In genomic region chr15:66592505-66593218, GRCh38 we compare ENCODE assay signal across 25 cellular contexts. TPM values are rescaled to one million over a fixed set of nuclear protein-coding genes. Genes with fewer than 3 reads are reported as not detected.
DNase-seq lines count a peak whose midpoint lies in the region; ATAC-seq and TF ChIP-seq lines count a peak whose summit lies in the region.
"Had no signal": no experiment of that assay in that cellular context is flagged by ENCODE, and none has a peak within 500 bp of the region (broad histone marks: within the 10 kb centered on the region; RNA-seq: fewer than 3 reads in every experiment).

No MANE protein-coding gene starts in this region.

- H3K27me3 ChIP-seq in cardiac muscle cell, result no peaks in the 10 kb centered on the region
- H3K27me3 ChIP-seq in brain microvascular endothelial cell (replicated peaks), result no peaks in the 10 kb centered on the region
- peaks cover 0 to 10% (median 0%) of the 10 kb centered on the region in 3 donors for H3K27me3 ChIP-seq in stomach
- H3K27me3 ChIP-seq: heart left ventricle, SJSA1, upper lobe of left lung had no signal

- TF ChIP-seq EP300 in stomach (IDR thresholded peaks at IDR 0.05), result no peak

- intact Hi-C loops in Right ventricle myocardium superior (cut with DNase I) (no loop called here), left colon (cut with DNase I, micrococcal nuclease) (no loop called here), stomach (cut with DNase I; ENCODE audit: low total_unique reads) (no loop called here)

- H3K9me3 ChIP-seq in cardiac muscle cell (ENCODE audit: low read depth) (no peaks in the 10 kb centered on the region), stomach (no peaks in the 10 kb centered on the region)
- H3K9me3 ChIP-seq: heart left ventricle, SJSA1, upper lobe of left lung had no signal

- H3K4me1 ChIP-seq in cardiac muscle cell (ENCODE audit: low read depth), result peaks cover 34% of the 10 kb centered on the region
- H3K4me1 ChIP-seq in stomach, result peaks cover 0 to 6% (median 0%) of the 10 kb centered on the region in 4 donors
- H3K4me1 ChIP-seq: SJSA1 had no signal

- H3K4me3 ChIP-seq in cardiac muscle cell (no peak overlapping the region), brain microvascular endothelial cell (ENCODE audit: low read depth, low read length) (no peak overlapping the region), stomach (no peak overlapping the region)
- H3K4me3 ChIP-seq: heart left ventricle, SJSA1, upper lobe of left lung had no signal

- TF ChIP-seq POLR2A in stomach (IDR thresholded peaks at IDR 0.05), result no peak

- in situ Hi-C loops in brain microvascular endothelial cell (cut with HindIII; ENCODE audit: low pct_ligation_motif_present, low sequenced_read_pairs), result no loop called here

- WGBS in stomach, 5 donors, result 75 to 83% (median 77%) methylated on average over 12 of the region's 12 CpGs

- TF ChIP-seq CTCF in cardiac muscle cell (IDR thresholded peaks at IDR 0.05; ENCODE audit: low read depth, low read length) (no peak), brain microvascular endothelial cell (IDR thresholded peaks at IDR 0.05; ENCODE audit: low read depth, low read length, missing control alignments) (no peak), stomach (IDR thresholded peaks at IDR 0.05) (no peak)

- DNase-seq in cardiac muscle cell (ENCODE audit: low read depth in 1 of 2, low spot score in 1 of 2), result peak; percentile 27 to 79
- DNase-seq in Right ventricle myocardium superior, result no peak
- DNase-seq in brain microvascular endothelial cell, result peak; percentile 14
- peak in 1 of 2 donors; percentile 16 for DNase-seq in left colon
- DNase-seq in stomach, result peak; percentile 52
- DNase-seq: activated CD4-positive, alpha-beta T cell treated with anti-CD3 and anti-CD28 coated beads, Interleukin-2, amount 10 ng/mL, durations not matched to agents 7 days and 5 days; aorta; CD4-positive, alpha-beta T cell; DMS 273 treated with DMSO at 0.1 percent for 48 hours; foreskin fibroblast; KG1; NCI-H146; NCI-H524 treated with DMSO at 0.1 percent for 48 hours; upper lobe of left lung; WERI-Rb-1 had no signal

- no peaks in the 10 kb centered on the region for H3K36me3 ChIP-seq in cardiac muscle cell
- no peaks in the 10 kb centered on the region for H3K36me3 ChIP-seq in brain microvascular endothelial cell (replicated peaks)
- no peaks in the 10 kb centered on the region for H3K36me3 ChIP-seq in stomach
- H3K36me3 ChIP-seq: heart left ventricle, SJSA1, upper lobe of left lung, WERI-Rb-1 had no signal

- peak overlapping the region; percentile 88 for H3K27ac ChIP-seq in cardiac muscle cell
- no peak overlapping the region for H3K27ac ChIP-seq in brain microvascular endothelial cell
- no peak overlapping the region for H3K27ac ChIP-seq in stomach
- H3K27ac ChIP-seq: 22Rv1, epithelial cell of prostate, heart left ventricle, SJSA1, upper lobe of left lung, WERI-Rb-1 had no signal

- ATAC-seq in Right ventricle myocardium superior (ENCODE audit: poor library complexity) (no peak), left colon (peak; percentile 72), GM21381 (IDR thresholded peaks at IDR 0.05; ENCODE audit: unreplicated experiment) (no peak), GM21390 (IDR thresholded peaks at IDR 0.05; ENCODE audit: unreplicated experiment) (no peak), GM19351 (IDR thresholded peaks at IDR 0.05; ENCODE audit: unreplicated experiment) (no peak)
- ATAC-seq: activated T-helper 17 cell treated with anti-CD3 and anti-CD28 coated beads, Interleukin-2, amount 50 U/mL, for 72 hours; heart left ventricle had no signal

RNA-seq across cellular contexts. Expression of gene LCTL, which starts 26.9 kb away (rescaled TPM):
- 0.27 TPM in 1 of 2 replicates, not detected in the other for total RNA-seq in cardiac muscle cell
- 0.11 and 0.20 TPM in 2 replicates for polyA plus RNA-seq in cardiac muscle cell
- total RNA-seq in Right ventricle myocardium superior, result not detected
- not detected for total RNA-seq in left colon
- not detected for total RNA-seq in stomach
- not detected for polyA plus RNA-seq in stomach
- total RNA-seq: activated CD4-positive, alpha-beta T cell treated with anti-CD3 and anti-CD28 coated beads, Interleukin-2, amount 10 ng/mL, durations not matched to agents 7 days and 5 days; activated T-helper 17 cell treated with anti-CD3 and anti-CD28 coated beads, Interleukin-2, amount 50 U/mL, for 72 hours; aorta; CD4-positive, alpha-beta T cell; heart left ventricle; liver; T-helper 1 cell treated with Interleukin-12 subunit alpha and Interleukin-12 subunit beta and Interleukin-4 antibody, amounts not matched to agents 30 ng/mL and 1 ng/mL, for 36 hours; upper lobe of left lung had no signal
- polyA plus RNA-seq: aorta, heart left ventricle had no signal
